ENCODE assay signal across 1 cellular context in genomic region chr11:2961080-2961479, GRCh38.
TF ChIP-seq lines count a peak whose summit lies in the region.

No MANE protein-coding gene starts in this region.

TF ChIP-seq in WTC11, 78 proteins besides CTCF, POLR2A, EP300 and RAD21 (continued from another document):
- TF ChIP-seq, protein P1, sequence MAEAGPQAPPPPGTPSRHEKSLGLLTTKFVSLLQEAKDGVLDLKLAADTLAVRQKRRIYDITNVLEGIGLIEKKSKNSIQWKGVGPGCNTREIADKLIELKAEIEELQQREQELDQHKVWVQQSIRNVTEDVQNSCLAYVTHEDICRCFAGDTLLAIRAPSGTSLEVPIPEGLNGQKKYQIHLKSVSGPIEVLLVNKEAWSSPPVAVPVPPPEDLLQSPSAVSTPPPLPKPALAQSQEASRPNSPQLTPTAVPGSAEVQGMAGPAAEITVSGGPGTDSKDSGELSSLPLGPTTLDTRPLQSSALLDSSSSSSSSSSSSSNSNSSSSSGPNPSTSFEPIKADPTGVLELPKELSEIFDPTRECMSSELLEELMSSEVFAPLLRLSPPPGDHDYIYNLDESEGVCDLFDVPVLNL (CRISPR knock-in tag; IDR thresholded peaks at IDR 0.05; ENCODE audit: borderline replicate concordance, low read depth), result no peak
- TF ChIP-seq JUN (CRISPR knock-in tag; IDR thresholded peaks at IDR 0.05) (no peak), USF2 (CRISPR knock-in tag; IDR thresholded peaks at IDR 0.05) (no peak), NFE2L1 (CRISPR knock-in tag; IDR thresholded peaks at IDR 0.05) (no peak), ZMAT4 (CRISPR knock-in tag; IDR thresholded peaks at IDR 0.05) (no peak), NR2C2 (CRISPR knock-in tag; IDR thresholded peaks at IDR 0.05) (no peak), EMX1 (CRISPR knock-in tag; IDR thresholded peaks at IDR 0.05) (no peak), ATF2 (CRISPR knock-in tag; IDR thresholded peaks at IDR 0.05; ENCODE audit: borderline replicate concordance, low read depth) (no peak), USF1 (CRISPR knock-in tag; IDR thresholded peaks at IDR 0.05) (no peak), ZNF121 (CRISPR knock-in tag; IDR thresholded peaks at IDR 0.05) (no peak)
- TF ChIP-seq, protein P2, sequence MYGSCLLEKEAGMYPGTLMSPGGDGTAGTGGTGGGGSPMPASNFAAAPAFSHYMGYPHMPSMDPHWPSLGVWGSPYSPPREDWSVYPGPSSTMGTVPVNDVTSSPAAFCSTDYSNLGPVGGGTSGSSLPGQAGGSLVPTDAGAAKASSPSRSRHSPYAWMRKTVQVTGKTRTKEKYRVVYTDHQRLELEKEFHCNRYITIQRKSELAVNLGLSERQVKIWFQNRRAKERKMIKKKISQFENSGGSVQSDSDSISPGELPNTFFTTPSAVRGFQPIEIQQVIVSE (CRISPR knock-in tag; IDR thresholded peaks at IDR 0.05; ENCODE audit: borderline replicate concordance), result no peak
